Comparison of ENCODE assay signal across 26 cellular contexts in the genomic region with DNA sequence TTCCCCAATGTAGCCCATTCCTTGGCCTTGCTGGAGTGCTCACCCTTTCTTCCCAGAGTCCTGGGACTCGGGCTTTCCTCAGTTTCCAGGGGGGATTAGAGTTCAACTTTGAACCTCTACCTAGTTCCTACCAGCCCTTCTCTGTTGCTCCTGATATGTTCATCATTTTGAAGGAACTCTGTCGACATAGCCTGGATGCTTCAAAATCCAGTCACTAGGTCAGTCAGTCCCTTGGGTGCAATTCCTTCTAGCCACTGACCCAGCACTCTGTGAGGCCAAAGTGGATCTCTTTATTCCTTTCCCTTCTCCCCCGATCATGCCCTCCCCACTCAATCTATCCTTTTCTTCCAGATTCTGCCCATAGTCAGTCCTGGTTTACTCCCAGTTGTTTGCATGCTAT.
"Had no signal": no experiment of that assay in that cellular context is flagged by ENCODE, and none has a peak within 500 bp of the region (broad histone marks: within the 10 kb centered on the region; RNA-seq: fewer than 3 reads in every experiment).

No MANE protein-coding gene starts in this region.

- H3K27ac Mint-ChIP-seq: activated CD8-positive, alpha-beta T cell treated with anti-CD3 and anti-CD28 coated beads, Interleukin-2, amount 10 ng/mL, durations not matched to agents 7 days and 5 days; activated naive CD4-positive, alpha-beta T cell treated with anti-CD3 and anti-CD28 coated beads, Interleukin-2, amount 50 U/mL, for 72 hours; T-cell had no signal

- H3K4me1 ChIP-seq: adrenal gland, ascending aorta, heart right ventricle, lower lobe of right lung, suprapubic skin, tibial nerve had no signal

- H3K27ac ChIP-seq: adrenal gland, ascending aorta, brain microvascular endothelial cell, heart right ventricle, lower lobe of right lung, spleen, suprapubic skin, tibial nerve had no signal

- H3K4me3 Mint-ChIP-seq: activated CD8-positive, alpha-beta T cell treated with anti-CD3 and anti-CD28 coated beads, Interleukin-2, amount 10 ng/mL, durations not matched to agents 7 days and 5 days; neural crest cell; T-cell had no signal

- H3K36me3 ChIP-seq: adrenal gland, ascending aorta, brain microvascular endothelial cell, heart right ventricle, lower lobe of right lung, spleen, suprapubic skin, tibial nerve had no signal

- DNase-seq: activated CD4-positive, alpha-beta T cell treated with anti-CD3 and anti-CD28 coated beads for 1 hour; activated CD4-positive, alpha-beta T cell treated with anti-CD3 and anti-CD28 coated beads, Interleukin-2, amount 50 U/mL, for 1 hour; activated CD8-positive, alpha-beta T cell treated with anti-CD3 and anti-CD28 coated beads, Interleukin-2, amount 10 ng/mL, durations not matched to agents 7 days and 5 days; adrenal gland; brain microvascular endothelial cell; caudate nucleus; effector memory CD4-positive, alpha-beta T cell; heart right ventricle; kidney; lower lobe of right lung; mesendoderm; mucosa of descending colon; naive B cell; occipital lobe; posterior cingulate gyrus; retina; spleen; stimulated activated CD4-positive, alpha-beta T cell treated with anti-CD3 and anti-CD28 coated beads, Interleukin-4, amount 100 ng/mL, for 1 hour; stimulated activated naive CD8-positive, alpha-beta T cell treated with anti-CD3 and anti-CD28 coated beads, Interleukin-15, Interleukin-2, amounts not matched to agents 100 U/mL and 50 U/mL, for 24 hours; T-cell had no signal

- H3K4me1 Mint-ChIP-seq: T-cell had no signal

- H3K4me3 ChIP-seq: adrenal gland, ascending aorta, heart right ventricle, lower lobe of right lung, mucosa of descending colon, spleen, suprapubic skin, tibial nerve had no signal

- H3K9me3 Mint-ChIP-seq: T-cell had no signal

- ATAC-seq: activated CD8-positive, alpha-beta T cell treated with anti-CD3 and anti-CD28 coated beads, Interleukin-2, amount 10 ng/mL, durations not matched to agents 7 days and 5 days; activated naive CD4-positive, alpha-beta T cell treated with anti-CD3 and anti-CD28 coated beads, Interleukin-2, amount 50 U/mL, for 72 hours; left lobe of liver; lower lobe of right lung; mucosa of descending colon; stimulated activated naive CD8-positive, alpha-beta T cell treated with anti-CD3 and anti-CD28 coated beads, Interleukin-15, Interleukin-2, amounts not matched to agents 100 U/mL and 50 U/mL, for 24 hours; T-cell had no signal

- H3K9me3 ChIP-seq: adrenal gland, ascending aorta, heart right ventricle, lower lobe of right lung, mucosa of descending colon, spleen, suprapubic skin, tibial nerve had no signal

- H3K36me3 Mint-ChIP-seq: activated naive CD4-positive, alpha-beta T cell treated with anti-CD3 and anti-CD28 coated beads, Interleukin-2, amount 50 U/mL, for 72 hours; T-cell had no signal

- H3K27me3 ChIP-seq: adrenal gland, ascending aorta, brain microvascular endothelial cell, heart right ventricle, spleen, suprapubic skin, tibial nerve had no signal
